In genomic region chr2:120253021-120253882, GRCh38 we compare ENCODE assay signal across 8 cellular contexts. TPM values are rescaled to one million over a fixed set of nuclear protein-coding genes. Genes with fewer than 3 reads are reported as not detected.
DNase-seq lines count a peak whose midpoint lies in the region; ATAC-seq lines count a peak whose summit lies in the region.

No MANE protein-coding gene starts in this region.

- peak; percentile 64 for DNase-seq in NCI-H146 (lab: John Stamatoyannopoulos, UW)
- no peak for DNase-seq in NCI-H146 treated with DMSO at 0.1 percent for 48 hours (lab: John Stamatoyannopoulos, UW; ENCODE audit: unreplicated experiment)
- DNase-seq in SW480 (ENCODE audit: low spot score), result peak; percentile 77
- peak; percentile 27 for DNase-seq in brain pericyte (ENCODE audit: low read depth, low spot score)
- DNase-seq in iPS DF 6.9 (ENCODE audit: low read depth, low spot score), result no peak
- peak; percentile 74 for DNase-seq in renal cortical epithelial cell (ENCODE audit: low read depth)

- whole genome bisulfite sequencing in iPS DF 6.9 (ENCODE audit: insufficient coverage, insufficient read length), result no CpG with 5 or more reads among the region's 60 CpGs

- H3K27me3 ChIP-seq in HUES48 (ENCODE audit: control insufficient read depth, insufficient read depth, low read length) (peaks cover 49% of the 10 kb centered on the region), iPS DF 6.9 (ENCODE audit: control insufficient read depth, insufficient read depth, low read length) (peaks cover 10% of the 10 kb centered on the region; the same call in 1 of the 2 replicates)

- H3K9ac ChIP-seq in HUES48 (ENCODE audit: low read depth, low read length), result no peak overlapping the region

- H3K4me3 ChIP-seq in HUES48 (ENCODE audit: low read depth, low read length) (peak overlapping the region; percentile 77), iPS DF 6.9 (ENCODE audit: low read length) (peak overlapping the region; percentile 89)

- peak; percentile 37 for ATAC-seq in GM21529 (IDR thresholded peaks at IDR 0.05; ENCODE audit: unreplicated experiment)

- H3K9me3 ChIP-seq in HUES48 (ENCODE audit: control insufficient read depth, insufficient read depth, low read length), result no peaks in the 10 kb centered on the region
- no peaks in the 10 kb centered on the region for H3K9me3 ChIP-seq in iPS DF 6.9 (ENCODE audit: control insufficient read depth, insufficient read depth, low read length)

- H3K4me1 ChIP-seq in HUES48 (ENCODE audit: control insufficient read depth, insufficient read depth, low read length), result peaks cover 20% of the 10 kb centered on the region
- H3K4me1 ChIP-seq in iPS DF 6.9 (ENCODE audit: control insufficient read depth, insufficient read depth, low read length), result 0 out of 2 replicates have a peak, but pooled peaks cover 2% of the 10 kb centered on the region

- H3K36me3 ChIP-seq in HUES48 (ENCODE audit: control insufficient read depth, insufficient read depth, low read length) (no peaks in the 10 kb centered on the region), iPS DF 6.9 (ENCODE audit: control insufficient read depth, insufficient read depth, low read length) (no peaks in the 10 kb centered on the region)

- peak overlapping the region; percentile 70 for H3K27ac ChIP-seq in HUES48 (ENCODE audit: low read depth, low read length)
- no peak overlapping the region for H3K27ac ChIP-seq in iPS DF 6.9 (ENCODE audit: low read length)

RNA-seq across cellular contexts. Expression of gene RALB, which starts 0.6 kb away (rescaled TPM):
- total RNA-seq in renal cortical epithelial cell, result 84.0 and 108 TPM in 2 replicates

RNA-seq across cellular contexts. Expression of gene TMEM185B, which starts 30.1 kb away (rescaled TPM):
- total RNA-seq in renal cortical epithelial cell, result 39.6 and 54.2 TPM in 2 replicates

Comparison
In these comparisons a context has a peak if more than half of its experiments do, and no peak if none do; other contexts are left out.
1. DNase-seq: peak in NCI-H146 (single experiment), SW480 (single experiment), brain pericyte (single experiment) and renal cortical epithelial cell (single experiment); none in NCI-H146 treated with DMSO at 0.1 percent for 48 hours (single experiment) and iPS DF 6.9 (single experiment).